In the genomic region with DNA sequence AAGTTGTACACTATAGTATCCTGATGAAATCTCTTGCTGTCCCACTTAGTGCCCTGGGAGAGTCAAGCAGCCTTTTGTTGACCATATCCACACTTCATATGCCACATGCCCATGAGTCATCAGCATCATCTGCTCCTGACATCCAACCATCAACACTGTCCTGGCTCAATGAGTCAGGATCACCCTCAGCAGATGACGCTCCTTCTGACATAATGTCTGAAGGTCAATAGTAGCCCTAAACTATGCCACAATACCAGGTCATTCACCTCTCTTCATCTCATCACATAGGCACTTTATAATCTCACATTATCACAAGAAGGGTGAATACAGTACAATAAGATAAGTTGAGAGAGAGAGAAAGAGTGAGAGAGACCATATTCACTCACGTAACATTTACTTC, we compare ENCODE assay signal across 13 cellular contexts.
DNase-seq lines count a peak whose midpoint lies in the region; ATAC-seq and TF ChIP-seq lines count a peak whose summit lies in the region.
"Had no signal": no experiment of that assay in that cellular context is flagged by ENCODE, and none has a peak within 500 bp of the region (broad histone marks: within the 10 kb centered on the region; RNA-seq: fewer than 3 reads in every experiment).

No MANE protein-coding gene starts in this region.

- H4K20me1 ChIP-seq in GM23248 (ENCODE audit: insufficient read depth), result no peaks in the 10 kb centered on the region

- TF ChIP-seq POLR2A in testis (IDR thresholded peaks at IDR 0.05), result no peak

- no peaks in the 10 kb centered on the region for H3F3A ChIP-seq in GM23248 (ENCODE audit: insufficient read depth)

- H3K4me1 ChIP-seq in GM23248 (ENCODE audit: insufficient read depth) (no peaks in the 10 kb centered on the region; the same call in 1 of the 2 replicates), SJCRH30 (peaks cover 5% of the 10 kb centered on the region; the same call in 1 of the 2 replicates), testis (no peaks in the 10 kb centered on the region)

- no peak overlapping the region for H3K27ac Mint-ChIP-seq in stimulated activated effector memory CD8-positive, alpha-beta T cell treated with anti-CD3 and anti-CD28 coated beads, Interleukin-12 subunit alpha, Interleukin-12 subunit beta, amount 100 ng/mL, for 72 hours
- H3K27ac Mint-ChIP-seq: type B pancreatic cell had no signal

- ATAC-seq in stimulated activated effector memory CD8-positive, alpha-beta T cell treated with anti-CD3 and anti-CD28 coated beads, Interleukin-12 subunit alpha, Interleukin-12 subunit beta, amount 100 ng/mL, for 72 hours, result peak; percentile 58

- no peak overlapping the region for H3K4me3 Mint-ChIP-seq in stimulated activated effector memory CD8-positive, alpha-beta T cell treated with anti-CD3 and anti-CD28 coated beads, Interleukin-12 subunit alpha, Interleukin-12 subunit beta, amount 100 ng/mL, for 72 hours
- H3K4me3 Mint-ChIP-seq: type B pancreatic cell had no signal

- H3K9ac ChIP-seq in GM23248, result no peak overlapping the region

- no peaks in the 10 kb centered on the region for H3K9me2 ChIP-seq in GM23248 (ENCODE audit: insufficient read depth)

- H3K27me3 ChIP-seq in GM23248 (replicated peaks; ENCODE audit: insufficient read depth), result no peaks in the 10 kb centered on the region
- no peaks in the 10 kb centered on the region for H3K27me3 ChIP-seq in SJCRH30
- H3K27me3 ChIP-seq in testis, result no peaks in the 10 kb centered on the region

- H3K9me3 Mint-ChIP-seq in stimulated activated effector memory CD8-positive, alpha-beta T cell treated with anti-CD3 and anti-CD28 coated beads, Interleukin-12 subunit alpha, Interleukin-12 subunit beta, amount 100 ng/mL, for 72 hours, result no peaks in the 10 kb centered on the region
- H3K9me3 Mint-ChIP-seq: type B pancreatic cell had no signal

- DNase-seq in GM23248, result peak; percentile 72
- DNase-seq in SJCRH30, result peak; percentile 15 to 18
- DNase-seq in fibroblast of pulmonary artery (ENCODE audit: low read depth), result peak; percentile 65
- DNase-seq in stimulated activated effector memory CD8-positive, alpha-beta T cell treated with anti-CD3 and anti-CD28 coated beads, Interleukin-12 subunit alpha, Interleukin-12 subunit beta, amount 100 ng/mL, for 72 hours (ENCODE audit: low spot score in 2 of 2), result no peak
- no peak for DNase-seq in activated CD4-positive, alpha-beta T cell treated with anti-CD3 and anti-CD28 coated beads for 48 hours
- no peak for DNase-seq in activated CD4-positive, alpha-beta T cell treated with anti-CD3 and anti-CD28 coated beads, Interleukin-2, amount 50 U/mL, for 48 hours
- no peak for DNase-seq in testis
- DNase-seq: activated gamma-delta T cell, GDM1, GOT3, NCI-H1694 treated with DMSO at 0.1 percent for 48 hours, WERI-Rb-1 had no signal

- H3K4me3 ChIP-seq in GM23248 (no peak overlapping the region), SJCRH30 (no peak overlapping the region), fibroblast of pulmonary artery (replicated peaks; ENCODE audit: low read depth, low read length) (no peak overlapping the region), testis (no peak overlapping the region)

- H3K4me1 Mint-ChIP-seq in stimulated activated effector memory CD8-positive, alpha-beta T cell treated with anti-CD3 and anti-CD28 coated beads, Interleukin-12 subunit alpha, Interleukin-12 subunit beta, amount 100 ng/mL, for 72 hours, result peaks cover 7% of the 10 kb centered on the region

- in situ Hi-C loops in GM23248 (cut with MboI), result no loop called here

- H3K79me2 ChIP-seq in GM23248 (ENCODE audit: insufficient read depth), result no peaks in the 10 kb centered on the region

- H3K36me3 Mint-ChIP-seq in stimulated activated effector memory CD8-positive, alpha-beta T cell treated with anti-CD3 and anti-CD28 coated beads, Interleukin-12 subunit alpha, Interleukin-12 subunit beta, amount 100 ng/mL, for 72 hours, result no peaks in the 10 kb centered on the region
- H3K36me3 Mint-ChIP-seq: type B pancreatic cell had no signal

- H3K9me3 ChIP-seq in GM23248 (ENCODE audit: low read depth), result no peaks in the 10 kb centered on the region
- H3K9me3 ChIP-seq in SJCRH30 (replicated peaks), result no peaks in the 10 kb centered on the region
- no peaks in the 10 kb centered on the region for H3K9me3 ChIP-seq in testis

- TF ChIP-seq CTCF in fibroblast of pulmonary artery (IDR thresholded peaks at IDR 0.05; ENCODE audit: low read length, missing control alignments), result no peak
- no peak for TF ChIP-seq CTCF in testis (IDR thresholded peaks at IDR 0.05)

- H3K36me3 ChIP-seq in GM23248 (ENCODE audit: low read depth), result no peaks in the 10 kb centered on the region
- no peaks in the 10 kb centered on the region for H3K36me3 ChIP-seq in SJCRH30
- H3K36me3 ChIP-seq in testis (ENCODE audit: low read depth, missing control alignments), result no peaks in the 10 kb centered on the region
- H3K36me3 ChIP-seq: WERI-Rb-1 had no signal

- H3K27ac ChIP-seq in GM23248 (0 out of 2 replicates have a peak overlapping the region, but pooled peaks have one; percentile 13), SJCRH30 (no peak overlapping the region), testis (no peak overlapping the region)
- H3K27ac ChIP-seq: WERI-Rb-1 had no signal

- intact Hi-C loops in testis (cut with DNase I; ENCODE audit: low total_unique reads), result no loop called here

- WGBS in GM23248 (ENCODE audit: low coverage in 1 of 2, low lambda C conversion rate in 2 of 2, missing lambda C conversion rate in 2 of 2), 2 experiments, result 43 to 44% methylated on average over 2 of the region's 2 CpGs
- 93 to 94% methylated on average over 2 of the region's 2 CpGs for WGBS in testis, 2 donors

- no peak overlapping the region for H2AFZ ChIP-seq in GM23248

- no peak overlapping the region for H3K4me2 ChIP-seq in GM23248 (ENCODE audit: unreplicated experiment)

Comparison
In these comparisons a context has a peak if more than half of its experiments do, and no peak if none do; other contexts are left out.
1. DNase-seq: peak in GM23248 (single experiment), SJCRH30 (2 of 2) and fibroblast of pulmonary artery (single experiment); none in stimulated activated effector memory CD8-positive, alpha-beta T cell treated with anti-CD3 and anti-CD28 coated beads, Interleukin-12 subunit alpha, Interleukin-12 subunit beta, amount 100 ng/mL, for 72 hours (0 of 2), activated CD4-positive, alpha-beta T cell treated with anti-CD3 and anti-CD28 coated beads for 48 hours (single experiment), activated CD4-positive, alpha-beta T cell treated with anti-CD3 and anti-CD28 coated beads, Interleukin-2, amount 50 U/mL, for 48 hours (0 of 2) and testis (single experiment).